In the genomic region with DNA sequence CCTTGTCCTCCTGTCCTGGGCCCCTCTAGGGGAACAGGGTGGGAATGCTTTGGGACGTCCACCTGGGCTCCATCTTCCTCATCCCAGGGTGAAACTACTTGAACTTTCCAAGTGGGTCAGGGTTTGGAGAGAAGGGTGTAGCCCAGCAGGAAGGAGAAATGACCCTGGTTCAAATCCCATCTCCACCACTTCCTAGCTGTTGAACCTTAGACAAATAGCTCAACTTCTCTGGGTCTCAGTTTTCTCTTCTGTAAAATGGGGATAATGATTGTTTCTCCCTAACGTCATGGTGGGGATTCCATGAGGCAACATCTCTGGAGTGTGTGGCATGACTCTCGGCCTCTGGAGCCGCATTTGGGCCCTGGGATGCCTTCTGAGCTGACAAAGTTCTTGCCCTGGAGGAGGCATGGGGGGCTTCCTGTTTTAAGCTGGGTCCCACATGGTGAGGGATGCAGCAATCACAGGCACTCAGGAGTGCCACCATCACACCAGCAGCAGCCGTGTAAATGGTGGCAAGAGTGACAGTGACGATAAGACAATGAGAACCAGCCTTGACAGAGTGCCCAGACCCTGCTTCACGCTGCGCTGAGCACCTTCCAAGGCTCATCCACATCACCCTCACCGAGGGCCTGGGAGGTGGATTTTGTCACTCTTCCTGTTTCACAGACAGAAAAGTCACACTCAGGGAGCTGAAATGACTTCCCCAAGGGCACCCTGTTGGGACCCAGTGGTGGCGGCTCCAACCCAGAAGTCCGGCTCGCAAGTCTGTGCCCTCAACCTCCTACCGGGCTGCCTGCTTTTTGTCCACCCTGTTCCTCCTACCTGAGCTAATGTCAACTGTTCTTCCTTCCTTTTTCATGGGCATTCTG, we compare ENCODE assay signal across 20 cellular contexts.
DNase-seq lines count a peak whose midpoint lies in the region; ATAC-seq, FAIRE-seq and TF ChIP-seq lines count a peak whose summit lies in the region.
"Had no signal": no experiment of that assay in that cellular context is flagged by ENCODE, and none has a peak within 500 bp of the region (broad histone marks: within the 10 kb centered on the region; RNA-seq: fewer than 3 reads in every experiment).

No MANE protein-coding gene starts in this region.

- no peaks in the 10 kb centered on the region for H3K27me3 ChIP-seq in BLaER1
- H3K27me3 ChIP-seq in HepG2 (ENCODE audit: control insufficient read depth in 1 of 2, insufficient read depth in 2 of 2, low read length in 2 of 2) = peaks cover 3 to 32% of the 10 kb centered on the region in 2 experiments; a peak in 4 of 5 replicates
- peaks cover 0 to 8% (median 2%) of the 10 kb centered on the region in 3 donors for H3K27me3 ChIP-seq in psoas muscle (ENCODE audit: insufficient read depth in 3 of 3, low read length in 2 of 3)

- H3K4me3 Mint-ChIP-seq in activated naive CD4-positive, alpha-beta T cell treated with anti-CD3 and anti-CD28 coated beads, Interleukin-2, amount 10 ng/mL, durations not matched to agents 7 days and 5 days = no peak overlapping the region

- intact Hi-C loops in HepG2 (cut with micrococcal nuclease; ENCODE audit: unreplicated experiment) (no loop called here), psoas muscle (cut with DNase I) (no loop called here)

- in situ Hi-C loops in HepG2 (cut with HindIII; ENCODE audit: extremely low pct_ligation_motif_present, low pct_unique_long_range_greater_than_20kb) = no loop called here

- no peak overlapping the region for H3K27ac Mint-ChIP-seq in activated naive CD4-positive, alpha-beta T cell treated with anti-CD3 and anti-CD28 coated beads, Interleukin-2, amount 10 ng/mL, durations not matched to agents 7 days and 5 days

- FAIRE-seq in HepG2 (lab: Jason Lieb, UNC) = no peak
- FAIRE-seq: D721Med, GM12892, GM18507 had no signal

- H3K27ac ChIP-seq in BLaER1 (0 out of 2 replicates have a peak overlapping the region, but pooled peaks have one; percentile 5), HepG2 (ENCODE audit: extremely low read length, insufficient read depth, low read length) (no peak overlapping the region), psoas muscle (no peak overlapping the region)
- H3K27ac ChIP-seq: C4-2B, GM23248 had no signal

- H3K36me3 Mint-ChIP-seq in activated naive CD4-positive, alpha-beta T cell treated with anti-CD3 and anti-CD28 coated beads, Interleukin-2, amount 10 ng/mL, durations not matched to agents 7 days and 5 days = no peaks in the 10 kb centered on the region

- TF ChIP-seq CTCF in HepG2 (CRISPR knock-in tag; IDR thresholded peaks at IDR 0.05) = no peak
- no peak for TF ChIP-seq CTCF in psoas muscle (IDR thresholded peaks at IDR 0.05)

- WGBS in HepG2 (ENCODE audit: low lambda C conversion rate) = 53% methylated on average over 12 of the region's 13 CpGs
- WGBS in psoas muscle, 3 donors = 90 to 93% (median 92%) methylated on average over 13 of the region's 13 CpGs

- no TSS peak for BruUV-seq in HepG2 (replicated peaks; lab: Mats Ljungman, UMichigan)

- peak overlapping the region; percentile 61 for H3K4me2 ChIP-seq in BLaER1
- no peak overlapping the region for H3K4me2 ChIP-seq in HepG2 (ENCODE audit: low read depth, low read length)

- H3K79me2 ChIP-seq in HepG2 (ENCODE audit: insufficient read depth, low read length) = no peaks in the 10 kb centered on the region

- peaks cover 4% of the 10 kb centered on the region for H3K4me1 Mint-ChIP-seq in activated naive CD4-positive, alpha-beta T cell treated with anti-CD3 and anti-CD28 coated beads, Interleukin-2, amount 10 ng/mL, durations not matched to agents 7 days and 5 days

- POLR2A ChIA-PET in HepG2 (lab: Yijun Ruan, JAX) = no interaction called here

- H3K9ac ChIP-seq in BLaER1 (no peak overlapping the region), HepG2 (ENCODE audit: insufficient read depth, low read depth, low read length) (no peak overlapping the region)
- H3K9ac ChIP-seq: GM23248 had no signal

- CTCF ChIA-PET in activated naive CD4-positive, alpha-beta T cell treated with anti-CD3 and anti-CD28 coated beads, Interleukin-2, amount 10 ng/mL, durations not matched to agents 7 days and 5 days (lab: Charles Lee) = interaction anchor here (1.8 kb wide), 1 partner anchor 14 kb away, joined by 3 read pairs; no protein-coding TSS in a partner anchor
- CTCF ChIA-PET in HepG2 (lab: Yijun Ruan, JAX; ENCODE audit: low intra/inter-chr PET ratio, low total read pairs) = no interaction called here

- no peak for ATAC-seq in HepG2
- ATAC-seq in psoas muscle = no peak
- no peak for ATAC-seq in HG02571 (IDR thresholded peaks at IDR 0.05; ENCODE audit: unreplicated experiment)

- no peak overlapping the region for H2AFZ ChIP-seq in HepG2 (ENCODE audit: low read length)
- H2AFZ ChIP-seq: GM23248 had no signal

- no peak overlapping the region for H3K4me3 ChIP-seq in BLaER1
- H3K4me3 ChIP-seq in HepG2 (replicated peaks in 1 of 3; ENCODE audit: insufficient read depth in 1 of 3, low read depth in 2 of 3, low read length in 3 of 3) = no peak overlapping the region
- H3K4me3 ChIP-seq in psoas muscle = no peak overlapping the region
- H3K4me3 ChIP-seq: GM23248, HAP-1 had no signal

- H3K9me3 ChIP-seq in BLaER1 = no peaks in the 10 kb centered on the region
- no peaks in the 10 kb centered on the region for H3K9me3 ChIP-seq in HepG2 (ENCODE audit: low read length)
- H3K9me3 ChIP-seq in psoas muscle = no peaks in the 10 kb centered on the region

- TF ChIP-seq RAD21 in HepG2 (CRISPR knock-in tag; IDR thresholded peaks at IDR 0.05) = no peak

- H3K27me3 Mint-ChIP-seq in activated naive CD4-positive, alpha-beta T cell treated with anti-CD3 and anti-CD28 coated beads, Interleukin-2, amount 10 ng/mL, durations not matched to agents 7 days and 5 days = peaks cover 44% of the 10 kb centered on the region

- H3K4me1 ChIP-seq in BLaER1 (peaks cover 36% of the 10 kb centered on the region), HepG2 (ENCODE audit: insufficient read depth, low read length) (peaks cover 6% of the 10 kb centered on the region), psoas muscle (no peaks in the 10 kb centered on the region)
- H3K4me1 ChIP-seq: HAP-1 had no signal

- H3K36me3 ChIP-seq in BLaER1 = no peaks in the 10 kb centered on the region
- H3K36me3 ChIP-seq in HepG2 (replicated peaks in 1 of 2; ENCODE audit: control insufficient read depth in 1 of 2, insufficient read depth in 2 of 2, low read length in 2 of 2) = no peaks in the 10 kb centered on the region
- H3K36me3 ChIP-seq in psoas muscle (ENCODE audit: insufficient read depth in 1 of 2, low read depth in 1 of 2) = no peaks in the 10 kb centered on the region
- H3K36me3 ChIP-seq: HAP-1 had no signal

- H4K20me1 ChIP-seq in BLaER1 (no peaks in the 10 kb centered on the region), HepG2 (ENCODE audit: insufficient read depth, low read length) (no peaks in the 10 kb centered on the region)

- TF ChIP-seq EP300 in HepG2 (IDR thresholded peaks at IDR 0.05; ENCODE audit: low read depth in 2 of 2, low read length in 2 of 2) (no peak), HepG2 (CRISPR knock-in tag; IDR thresholded peaks at IDR 0.05; ENCODE audit: borderline replicate concordance) (no peak)

- peak; percentile 6 for DNase-seq in activated naive CD4-positive, alpha-beta T cell treated with anti-CD3 and anti-CD28 coated beads, Interleukin-2, amount 10 ng/mL, durations not matched to agents 7 days and 5 days
- no peak for DNase-seq in activated naive CD4-positive, alpha-beta T cell (lab: John Stamatoyannopoulos, UW)
- DNase-seq in HepG2 (ENCODE audit: low spot score) (no peak), psoas muscle (peak; percentile 9 to 24), SKM-1 treated with dmso at 0.1 percent for 144 hours (lab: John Stamatoyannopoulos, UW; ENCODE audit: unreplicated experiment) (no peak), OCI-M2 (lab: John Stamatoyannopoulos, UW; ENCODE audit: unreplicated experiment) (no peak)
- DNase-seq: GM23248, KBM-7, NCI-H1105 treated with DMSO at 0.1 percent for 48 hours, NCI-H1694 treated with DMSO at 0.1 percent for 48 hours, NCI-H510A, NCI-H774, SIG-M5 had no signal

- no peak for TF ChIP-seq POLR2A in HepG2 (IDR thresholded peaks at IDR 0.05; ENCODE audit: insufficient read depth in 1 of 2, low read depth in 2 of 2, low read length in 2 of 2)

- no peaks in the 10 kb centered on the region for H3K9me3 Mint-ChIP-seq in activated naive CD4-positive, alpha-beta T cell treated with anti-CD3 and anti-CD28 coated beads, Interleukin-2, amount 10 ng/mL, durations not matched to agents 7 days and 5 days

TF ChIP-seq in HepG2, 621 proteins besides CTCF, POLR2A, EP300 and RAD21:
- TF ChIP-seq ZNF629 (CRISPR knock-in tag; conservative IDR thresholded peaks at IDR 0.05) (peak; percentile 68), FOSL1 (CRISPR knock-in tag; IDR thresholded peaks at IDR 0.05; ENCODE audit: borderline replicate concordance) (no peak)

Comparison
In these comparisons a context has a peak if more than half of its experiments do, and no peak if none do; other contexts are left out.
1. DNase-seq: peak in activated naive CD4-positive, alpha-beta T cell treated with anti-CD3 and anti-CD28 coated beads, Interleukin-2, amount 10 ng/mL, durations not matched to agents 7 days and 5 days (single experiment) and psoas muscle (2 of 2); none in activated naive CD4-positive, alpha-beta T cell (0 of 4), HepG2 (single experiment), SKM-1 treated with dmso at 0.1 percent for 144 hours (single experiment) and OCI-M2 (single experiment).